ENCODE assay signal across 10 cellular contexts in genomic region chr11:64852804-64853520, GRCh38. TPM values are rescaled to one million over a fixed set of nuclear protein-coding genes. Genes with fewer than 3 reads are reported as not detected.
DNase-seq lines count a peak whose midpoint lies in the region; ATAC-seq and TF ChIP-seq lines count a peak whose summit lies in the region.
"Had no signal": no experiment of that assay in that cellular context is flagged by ENCODE, and none has a peak within 500 bp of the region (broad histone marks: within the 10 kb centered on the region; RNA-seq: fewer than 3 reads in every experiment).

No MANE protein-coding gene starts in this region.

- intact Hi-C loops in Panc1 (cut with micrococcal nuclease; ENCODE audit: unreplicated experiment): no loop called here
- intact Hi-C loops in esophagus muscularis mucosa (cut with DNase I): no loop called here

- H3K4me3 ChIP-seq in Panc1 (ENCODE audit: low read depth in 2 of 2, low read length in 2 of 2) (no peak overlapping the region), esophagus muscularis mucosa (no peak overlapping the region)

- H3K9me3 ChIP-seq in Panc1 (ENCODE audit: control insufficient read depth, insufficient read depth, low read depth, low read length): no peaks in the 10 kb centered on the region
- no peaks in the 10 kb centered on the region for H3K9me3 ChIP-seq in esophagus muscularis mucosa

- DNase-seq in T-helper 2 cell treated with Interferon-gamma antibody and Interleukin-4, amounts not matched to agents 5 μg/mL and 100 μg/mL, for 36 hours (ENCODE audit: low spot score): no peak
- DNase-seq in T-helper 2 cell (no peak), Panc1 (ENCODE audit: low read depth, low spot score) (no peak), esophagus muscularis mucosa (ENCODE audit: extremely low spot score) (no peak), globus pallidus (ENCODE audit: low spot score) (no peak), retina (no peak), NCI-H2196 (lab: John Stamatoyannopoulos, UW; ENCODE audit: unreplicated experiment) (no peak)
- peak; percentile 49 for DNase-seq in stimulated activated naive CD8-positive, alpha-beta T cell treated with anti-CD3 and anti-CD28 coated beads, Interleukin-15, Interleukin-2, amounts not matched to agents 100 U/mL and 50 U/mL, for 24 hours
- DNase-seq: effector CD4-positive, alpha-beta T cell had no signal

- peak overlapping the region; percentile 85 for H3K27ac Mint-ChIP-seq in T-helper 2 cell treated with Interferon-gamma antibody and Interleukin-4, amounts not matched to agents 5 μg/mL and 100 μg/mL, for 36 hours

- WGBS in esophagus muscularis mucosa: 83% methylated on average over 8 of the region's 24 CpGs

- ATAC-seq in Panc1: no peak
- no peak for ATAC-seq in stimulated activated naive CD8-positive, alpha-beta T cell treated with anti-CD3 and anti-CD28 coated beads, Interleukin-15, Interleukin-2, amounts not matched to agents 100 U/mL and 50 U/mL, for 24 hours

- H3K27ac ChIP-seq in Panc1 (ENCODE audit: low read length) (peak overlapping the region; percentile 98), esophagus muscularis mucosa (replicated peaks in 1 of 4) (peak overlapping the region; percentile 93 to 98 (median 94))
- H3K27ac ChIP-seq: parathyroid adenoma had no signal

- no peaks in the 10 kb centered on the region for H3K27me3 ChIP-seq in Panc1 (ENCODE audit: control insufficient read depth, insufficient read depth, low read length)
- no peaks in the 10 kb centered on the region for H3K27me3 ChIP-seq in esophagus muscularis mucosa

- POLR2A ChIA-PET in Panc1 (lab: Charles Lee): interaction anchor here (0.5 kb wide), 1 partner anchor 9 kb away, joined by 4 read pairs; no protein-coding TSS in a partner anchor

- H3K4me1 ChIP-seq in Panc1 (ENCODE audit: control insufficient read depth, insufficient read depth, low read length) (peaks cover 93% of the 10 kb centered on the region), esophagus muscularis mucosa (peaks cover 90 to 100% (median 95%) of the 10 kb centered on the region in 4 donors)
- H3K4me1 ChIP-seq: parathyroid adenoma had no signal

- no peaks in the 10 kb centered on the region; the same call in 1 of the 2 replicates for H3K36me3 ChIP-seq in Panc1 (ENCODE audit: control insufficient read depth, insufficient read depth, low read length)
- peaks cover 10 to 35% (median 30%) of the 10 kb centered on the region in 4 donors for H3K36me3 ChIP-seq in esophagus muscularis mucosa

- H3K4me3 Mint-ChIP-seq in T-helper 2 cell treated with Interferon-gamma antibody and Interleukin-4, amounts not matched to agents 5 μg/mL and 100 μg/mL, for 36 hours: peak overlapping the region; percentile 24

- CTCF ChIA-PET in Panc1 (lab: Charles Lee): interaction anchor here (0.8 to 1.3 kb wide), 2 partner anchors 12 to 333 kb away, joined by 4 to 8 read pairs; no protein-coding TSS in a partner anchor

- BruUV-seq in Panc1 (replicated peaks; lab: Mats Ljungman, UMichigan): TSS peak; percentile 63

- H3K9me3 Mint-ChIP-seq in T-helper 2 cell treated with Interferon-gamma antibody and Interleukin-4, amounts not matched to agents 5 μg/mL and 100 μg/mL, for 36 hours: no peaks in the 10 kb centered on the region

- no peak for TF ChIP-seq POLR2A in esophagus muscularis mucosa (IDR thresholded peaks at IDR 0.05; ENCODE audit: low read depth)

- TF ChIP-seq CTCF in Panc1 (IDR thresholded peaks at IDR 0.05): no peak
- no peak for TF ChIP-seq CTCF in esophagus muscularis mucosa (IDR thresholded peaks at IDR 0.05)

- H3K27me3 Mint-ChIP-seq in T-helper 2 cell treated with Interferon-gamma antibody and Interleukin-4, amounts not matched to agents 5 μg/mL and 100 μg/mL, for 36 hours (ENCODE audit: low read depth): no peaks in the 10 kb centered on the region

- in situ Hi-C loops in Panc1 (cut with HindIII; ENCODE audit: low pct_unique_long_range_greater_than_20kb, low sequenced_read_pairs): no loop called here

- H3K36me3 Mint-ChIP-seq in T-helper 2 cell treated with Interferon-gamma antibody and Interleukin-4, amounts not matched to agents 5 μg/mL and 100 μg/mL, for 36 hours (ENCODE audit: low read depth): peaks cover 46% of the 10 kb centered on the region

- TF ChIP-seq EP300 in esophagus muscularis mucosa (IDR thresholded peaks at IDR 0.05): no peak

- peaks cover 58% of the 10 kb centered on the region for H3K4me1 Mint-ChIP-seq in T-helper 2 cell treated with Interferon-gamma antibody and Interleukin-4, amounts not matched to agents 5 μg/mL and 100 μg/mL, for 36 hours (ENCODE audit: low read depth)

RNA-seq across cellular contexts. Expression of gene CDC42BPG, which starts 8.5 kb away (rescaled TPM):
- total RNA-seq in Panc1 (2021; ENCODE audit: unreplicated experiment): 4.1 TPM
- 3.1 TPM for polyA plus RNA-seq in Panc1 (2012; ENCODE audit: insufficient read length)
- under 1 TPM in 3 of 4 donors, not detected in 1; 0.33 to 0.46 (median 0.39) TPM for total RNA-seq in esophagus muscularis mucosa

RNA-seq across cellular contexts. Expression of gene EHD1, which starts 25.5 kb away (rescaled TPM):
- total RNA-seq in Panc1 (2021; ENCODE audit: unreplicated experiment): 186 TPM
- 280 TPM for polyA plus RNA-seq in Panc1 (2012; ENCODE audit: insufficient read length)
- 100 to 1,000 TPM in 2 of 4 donors, 10 to 100 TPM in 2; 57.0 to 193 (median 104) TPM for total RNA-seq in esophagus muscularis mucosa

RNA-seq across cellular contexts. Expression of gene MEN1, which starts 42.6 kb away (rescaled TPM):
- 54.5 TPM for total RNA-seq in Panc1 (2021; ENCODE audit: unreplicated experiment)
- polyA plus RNA-seq in Panc1 (2012; ENCODE audit: insufficient read length): 84.8 TPM
- total RNA-seq in esophagus muscularis mucosa: 10 to 100 TPM; 10.4 to 18.7 (median 11.5) TPM

RNA-seq across cellular contexts. Expression of gene MAP4K2, which starts 49.9 kb away (rescaled TPM):
- total RNA-seq in Panc1 (2021; ENCODE audit: unreplicated experiment) (46.4 TPM), esophagus muscularis mucosa (10 to 100 TPM; 11.1 to 25.0 (median 17.1) TPM)
- 57.8 TPM for polyA plus RNA-seq in Panc1 (2012; ENCODE audit: insufficient read length)
